In genomic region chr14:100192250-100192671, GRCh38 we compare ENCODE assay signal across 8 cellular contexts. TPM values are rescaled to one million over a fixed set of nuclear protein-coding genes. Genes with fewer than 3 reads are reported as not detected.
DNase-seq lines count a peak whose midpoint lies in the region; ATAC-seq and TF ChIP-seq lines count a peak whose summit lies in the region.

No MANE protein-coding gene starts in this region.

- H3K4me1 ChIP-seq in foreskin keratinocyte (no peaks in the 10 kb centered on the region), sigmoid colon (peaks cover 0 to 17% (median 11%) of the 10 kb centered on the region in 4 donors)

- WGBS in sigmoid colon, 2 donors: 61 to 64% methylated on average over 21 of the region's 21 CpGs

- DNase-seq in GM12865 (ENCODE audit: low read depth): no peak
- no peak for DNase-seq in foreskin keratinocyte
- DNase-seq in sigmoid colon: peak; percentile 70
- DNase-seq in HT-29 (ENCODE audit: low spot score): no peak
- DNase-seq in omental fat pad (ENCODE audit: low spot score): no peak
- DNase-seq in NCI-H2029 (lab: John Stamatoyannopoulos, UW): no peak

- no peaks in the 10 kb centered on the region for H3K36me3 ChIP-seq in sigmoid colon

- no peak for TF ChIP-seq EP300 in sigmoid colon (IDR thresholded peaks at IDR 0.05)

- H3K9me3 ChIP-seq in sigmoid colon: no peaks in the 10 kb centered on the region

- ATAC-seq in foreskin keratinocyte (no peak), HG02938 (IDR thresholded peaks at IDR 0.05; ENCODE audit: unreplicated experiment) (no peak), omental fat pad (ENCODE audit: low FRiP score) (no peak)

- H3K4me3 ChIP-seq in GM12865 (ENCODE audit: low read depth, low read length) (peak overlapping the region; percentile 72), sigmoid colon (peak overlapping the region; percentile 18 to 59 (median 51))

- H3K27ac ChIP-seq in VCaP (peak overlapping the region; percentile 85), foreskin keratinocyte (peak overlapping the region; percentile 35), sigmoid colon (peak overlapping the region; percentile 87 to 92 (median 88))

- H3K27me3 ChIP-seq in foreskin keratinocyte: no peaks in the 10 kb centered on the region
- H3K27me3 ChIP-seq in sigmoid colon: no peaks in the 10 kb centered on the region

- intact Hi-C loops in sigmoid colon (cut with DNase I): loop anchor here (1.0 to 5.0 kb wide), 3 partner anchors 45 to 209 kb away; no protein-coding TSS in a partner anchor

- TF ChIP-seq CTCF in GM12865 (IDR thresholded peaks at IDR 0.05; ENCODE audit: insufficient read depth, low read depth, low read length, missing control alignments): no peak
- no peak for TF ChIP-seq CTCF in VCaP (conservative IDR thresholded peaks at IDR 0.05)
- no peak for TF ChIP-seq CTCF in foreskin keratinocyte (conservative IDR thresholded peaks at IDR 0.05)
- TF ChIP-seq CTCF in sigmoid colon (IDR thresholded peaks at IDR 0.05): no peak
- no peak for TF ChIP-seq CTCF in omental fat pad (IDR thresholded peaks at IDR 0.05)

- no peak for TF ChIP-seq POLR2A in sigmoid colon (IDR thresholded peaks at IDR 0.05)

RNA-seq across cellular contexts. Expression of gene DEGS2, which starts 32.8 kb away (rescaled TPM):
- total RNA-seq in foreskin keratinocyte: 0.07 TPM in 1 of 2 replicates, not detected in the other
- 0.04 and 0.14 TPM in 2 replicates for polyA plus RNA-seq in foreskin keratinocyte
- under 1 TPM; under 0.01 to 0.54 (median 0.39) TPM for total RNA-seq in sigmoid colon
- 10 to 100 TPM in 1 of 3 donors, 1 to 10 TPM in 2; 2.4 to 11.9 (median 2.8) TPM for polyA plus RNA-seq in sigmoid colon
- 87.3 and 94.2 TPM in 2 replicates for total RNA-seq in HT-29 (2014; rRNA removed; shearing (Covaris generic))
- under 1 TPM in 3 of 4 donors, not detected in 1; 0.19 to 0.79 (median 0.19) TPM for total RNA-seq in omental fat pad

RNA-seq across cellular contexts. Expression of gene YY1, which starts 46.7 kb away (rescaled TPM):
- 51.8 and 52.9 TPM in 2 replicates for total RNA-seq in foreskin keratinocyte
- polyA plus RNA-seq in foreskin keratinocyte: 38.3 and 49.4 TPM in 2 replicates
- total RNA-seq in sigmoid colon: 10 to 100 TPM; 53.9 to 61.5 (median 55.2) TPM
- 10 to 100 TPM; 26.7 to 46.7 (median 40.2) TPM for polyA plus RNA-seq in sigmoid colon
- total RNA-seq in HT-29 (2014; rRNA removed; shearing (Covaris generic)): 62.7 and 63.2 TPM in 2 replicates
- total RNA-seq in omental fat pad: 10 to 100 TPM; 45.1 to 55.5 (median 48.6) TPM

Comparison
In these comparisons a context has a peak if more than half of its experiments do, and no peak if none do; other contexts are left out.
1. H3K27ac ChIP-seq: peak in every context shown above with its lines; median percentile 88 in sigmoid colon; 85 in VCaP; 35 in foreskin keratinocyte.
2. RNA of gene DEGS2, which starts 32.8 kb away (total RNA-seq): 87.3 to 94.2 TPM in HT-29; under 0.01 to 0.54 TPM in sigmoid colon, 0.19 to 0.79 TPM in omental fat pad and 0.07 TPM in foreskin keratinocyte; every median in the first group is over 10 times any median in the second.